In genomic region chr1:198156111-198156744, GRCh38 we compare ENCODE assay signal across 8 cellular contexts. TPM values are rescaled to one million over a fixed set of nuclear protein-coding genes. Genes with fewer than 3 reads are reported as not detected.
DNase-seq lines count a peak whose midpoint lies in the region; ATAC-seq, FAIRE-seq and TF ChIP-seq lines count a peak whose summit lies in the region.

No MANE protein-coding gene starts in this region.

- no peak overlapping the region for H4K8ac ChIP-seq in neuronal stem cell (ENCODE audit: low read depth, low read length)

- H3K36me3 ChIP-seq in neuronal stem cell (replicated peaks in 1 of 2; ENCODE audit: control insufficient read depth in 2 of 2, insufficient read depth in 2 of 2, low read length in 2 of 2) (no peaks in the 10 kb centered on the region), tibial artery (no peaks in the 10 kb centered on the region)

- intact Hi-C loops in activated T-helper 2 cell treated with anti-CD3 and anti-CD28 coated beads, Interferon-gamma antibody, Interleukin-2, Interleukin-4, amounts not matched to agents 10 μg/mL and 5 μg/mL and 100 μg/mL, durations not matched to agents 14 hours and 24 hours and 36 hours (cut with micrococcal nuclease) = loop anchor here (1.0 to 10.0 kb wide), 9 partner anchors 68 to 631 kb away; no protein-coding TSS in a partner anchor
- intact Hi-C loops in tibial artery (cut with DNase I; ENCODE audit: low total_unique reads) = no loop called here

- peaks cover 25% of the 10 kb centered on the region for H3K4me1 Mint-ChIP-seq in activated T-helper 2 cell treated with anti-CD3 and anti-CD28 coated beads, Interferon-gamma antibody, Interleukin-2, Interleukin-4, amounts not matched to agents 10 μg/mL and 5 μg/mL and 100 μg/mL, durations not matched to agents 14 hours and 24 hours and 36 hours (ENCODE audit: low read depth)

- H3K4me3 Mint-ChIP-seq in activated T-helper 2 cell treated with anti-CD3 and anti-CD28 coated beads, Interferon-gamma antibody, Interleukin-2, Interleukin-4, amounts not matched to agents 10 μg/mL and 5 μg/mL and 100 μg/mL, durations not matched to agents 14 hours and 24 hours and 36 hours (ENCODE audit: low read depth) = peak overlapping the region; percentile 83

- DNase-seq in D721Med (ENCODE audit: insufficient read length, low spot score) (no peak), RPMI8226 (peak; percentile 84), fibroblast of the conjunctiva (ENCODE audit: low read depth) (peak; percentile 74), neuronal stem cell (ENCODE audit: low spot score) (peak; percentile 40), tibial artery (peak; percentile 49 to 80)
- DNase-seq in activated T-helper 2 cell treated with anti-CD3 and anti-CD28 coated beads, Interferon-gamma antibody, Interleukin-2, Interleukin-4, amounts not matched to agents 10 μg/mL and 5 μg/mL and 100 μg/mL, durations not matched to agents 14 hours and 24 hours and 36 hours (ENCODE audit: low spot score) = peak; percentile 64

- H3K9ac ChIP-seq in neuronal stem cell (ENCODE audit: low read depth, low read length, poor library complexity) = no peak overlapping the region

- peaks cover 7% of the 10 kb centered on the region for H3K36me3 Mint-ChIP-seq in activated T-helper 2 cell treated with anti-CD3 and anti-CD28 coated beads, Interferon-gamma antibody, Interleukin-2, Interleukin-4, amounts not matched to agents 10 μg/mL and 5 μg/mL and 100 μg/mL, durations not matched to agents 14 hours and 24 hours and 36 hours (ENCODE audit: low read depth)

- peak overlapping the region; percentile 96 for H2AFZ ChIP-seq in neuronal stem cell (ENCODE audit: low read length)

- no peak overlapping the region for H2BK12ac ChIP-seq in neuronal stem cell (ENCODE audit: low read length)

- peak overlapping the region; percentile 29 for H2BK5ac ChIP-seq in neuronal stem cell (ENCODE audit: low read length)

- H2AK5ac ChIP-seq in neuronal stem cell (ENCODE audit: low read depth, low read length) = no peak overlapping the region

- no peak for TF ChIP-seq EP300 in Ishikawa (IDR thresholded peaks at IDR 0.05; ENCODE audit: borderline replicate concordance)

- H3K4me3 ChIP-seq in neuronal stem cell (ENCODE audit: low read length in 2 of 2) (peak overlapping the region; percentile 56 to 94), tibial artery (peak overlapping the region; percentile 74 to 87)

- ATAC-seq in GM21515 (IDR thresholded peaks at IDR 0.05; ENCODE audit: unreplicated experiment) = peak; percentile 27

- no peaks in the 10 kb centered on the region for H3K27me3 Mint-ChIP-seq in activated T-helper 2 cell treated with anti-CD3 and anti-CD28 coated beads, Interferon-gamma antibody, Interleukin-2, Interleukin-4, amounts not matched to agents 10 μg/mL and 5 μg/mL and 100 μg/mL, durations not matched to agents 14 hours and 24 hours and 36 hours (ENCODE audit: low read depth)

- no peak overlapping the region for H3K4ac ChIP-seq in neuronal stem cell (ENCODE audit: low read length)

- H3K9me3 ChIP-seq in neuronal stem cell (replicated peaks in 1 of 2; ENCODE audit: control insufficient read depth in 2 of 2, insufficient read depth in 1 of 2, low read depth in 1 of 2, low read length in 2 of 2) = no peaks in the 10 kb centered on the region
- no peaks in the 10 kb centered on the region for H3K9me3 ChIP-seq in tibial artery

- H3K14ac ChIP-seq in neuronal stem cell (ENCODE audit: low read length) = no peak overlapping the region

- no peak overlapping the region for H3K18ac ChIP-seq in neuronal stem cell (ENCODE audit: low read length)

- H4K91ac ChIP-seq in neuronal stem cell (ENCODE audit: low read depth, low read length, poor library complexity) = no peak overlapping the region

- H3K9me3 Mint-ChIP-seq in activated T-helper 2 cell treated with anti-CD3 and anti-CD28 coated beads, Interferon-gamma antibody, Interleukin-2, Interleukin-4, amounts not matched to agents 10 μg/mL and 5 μg/mL and 100 μg/mL, durations not matched to agents 14 hours and 24 hours and 36 hours = no peaks in the 10 kb centered on the region

- H3K4me1 ChIP-seq in neuronal stem cell (ENCODE audit: control insufficient read depth in 2 of 2, insufficient read depth in 1 of 2, low read depth in 1 of 2, low read length in 2 of 2) = peaks cover 5 to 11% of the 10 kb centered on the region in 2 donors
- H3K4me1 ChIP-seq in tibial artery = peaks cover 0 to 73% (median 45%) of the 10 kb centered on the region in 4 donors

- no peaks in the 10 kb centered on the region for H3K79me1 ChIP-seq in neuronal stem cell (ENCODE audit: low read depth, low read length)

- WGBS in neuronal stem cell (ENCODE audit: extremely low coverage in 2 of 2, insufficient read length in 2 of 2, insufficient replicate concordance in 1 of 2), 2 donors = no CpG with 5 or more reads among the region's 13 CpGs

- peak; percentile 58 for TF ChIP-seq RAD21 in Ishikawa (IDR thresholded peaks at IDR 0.05; ENCODE audit: low read depth)

- no peak overlapping the region for H2BK120ac ChIP-seq in neuronal stem cell (ENCODE audit: low read depth, low read length)

- peak overlapping the region; percentile 63 for H3K4me2 ChIP-seq in neuronal stem cell (ENCODE audit: insufficient read depth, low read length, poor library complexity, severe bottlenecking)

- H3K27me3 ChIP-seq in neuronal stem cell (ENCODE audit: control insufficient read depth in 3 of 3, insufficient read depth in 3 of 3, low read depth in 1 of 3, low read length in 3 of 3) (no peaks in the 10 kb centered on the region), tibial artery (no peaks in the 10 kb centered on the region)

- TF ChIP-seq CTCF in D721Med (IDR thresholded peaks at IDR 0.05; ENCODE audit: insufficient read depth, missing control alignments) (peak; percentile 78), tibial artery (IDR thresholded peaks at IDR 0.05) (peak; percentile 59 to 68)

- FAIRE-seq in D721Med (lab: Jason Lieb, UNC) = peak; percentile 94

- H3K27ac ChIP-seq in neuronal stem cell (replicated peaks; ENCODE audit: low read length) = peak overlapping the region; percentile 60
- H3K27ac ChIP-seq in tibial artery = peak overlapping the region; percentile 96 to 100

- H3K23ac ChIP-seq in neuronal stem cell (ENCODE audit: low read depth, low read length, poor library complexity) = no peak overlapping the region

- no peak overlapping the region for H2BK15ac ChIP-seq in neuronal stem cell (ENCODE audit: low read length)

- peak overlapping the region; percentile 71 for H3K27ac Mint-ChIP-seq in activated T-helper 2 cell treated with anti-CD3 and anti-CD28 coated beads, Interferon-gamma antibody, Interleukin-2, Interleukin-4, amounts not matched to agents 10 μg/mL and 5 μg/mL and 100 μg/mL, durations not matched to agents 14 hours and 24 hours and 36 hours

TF ChIP-seq in Ishikawa, 13 proteins besides CTCF, POLR2A, EP300 and RAD21:
- no peak for TF ChIP-seq CREB1 (IDR thresholded peaks at IDR 0.05; ENCODE audit: low read depth)
- TF ChIP-seq CEBPB (IDR thresholded peaks at IDR 0.05) = no peak
- TF ChIP-seq FOXM1 (IDR thresholded peaks at IDR 0.05; ENCODE audit: borderline replicate concordance, low read depth) = no peak
- no peak for TF ChIP-seq REST (IDR thresholded peaks at IDR 0.05; ENCODE audit: low read depth)
- TF ChIP-seq NFIC (IDR thresholded peaks at IDR 0.05) = no peak
- no peak for TF ChIP-seq USF1 (IDR thresholded peaks at IDR 0.05)
- no peak for TF ChIP-seq TCF12 (IDR thresholded peaks at IDR 0.05; ENCODE audit: low read depth)
- no peak for TF ChIP-seq TAF1 (IDR thresholded peaks at IDR 0.05; ENCODE audit: low read depth)
- no peak for TF ChIP-seq MAX (IDR thresholded peaks at IDR 0.05)
- no peak for TF ChIP-seq EGR1 (IDR thresholded peaks at IDR 0.05)
TF ChIP-seq in Ishikawa: peak in this region for 0.

RNA-seq across cellular contexts. Expression of gene NEK7, which starts 0.6 kb away (rescaled TPM):
- total RNA-seq in activated T-helper 2 cell treated with anti-CD3 and anti-CD28 coated beads, Interferon-gamma antibody, Interleukin-2, Interleukin-4, amounts not matched to agents 10 μg/mL and 5 μg/mL and 100 μg/mL, durations not matched to agents 14 hours and 24 hours and 36 hours = 105 and 118 TPM in 2 replicates
- polyA plus RNA-seq in neuronal stem cell (2013, experiment 1 of 2) = 8.8 TPM
- 9.7 TPM for polyA plus RNA-seq in neuronal stem cell (2013, experiment 2 of 2)
